ENCODE assay signal across 8 cellular contexts in the genomic region with DNA sequence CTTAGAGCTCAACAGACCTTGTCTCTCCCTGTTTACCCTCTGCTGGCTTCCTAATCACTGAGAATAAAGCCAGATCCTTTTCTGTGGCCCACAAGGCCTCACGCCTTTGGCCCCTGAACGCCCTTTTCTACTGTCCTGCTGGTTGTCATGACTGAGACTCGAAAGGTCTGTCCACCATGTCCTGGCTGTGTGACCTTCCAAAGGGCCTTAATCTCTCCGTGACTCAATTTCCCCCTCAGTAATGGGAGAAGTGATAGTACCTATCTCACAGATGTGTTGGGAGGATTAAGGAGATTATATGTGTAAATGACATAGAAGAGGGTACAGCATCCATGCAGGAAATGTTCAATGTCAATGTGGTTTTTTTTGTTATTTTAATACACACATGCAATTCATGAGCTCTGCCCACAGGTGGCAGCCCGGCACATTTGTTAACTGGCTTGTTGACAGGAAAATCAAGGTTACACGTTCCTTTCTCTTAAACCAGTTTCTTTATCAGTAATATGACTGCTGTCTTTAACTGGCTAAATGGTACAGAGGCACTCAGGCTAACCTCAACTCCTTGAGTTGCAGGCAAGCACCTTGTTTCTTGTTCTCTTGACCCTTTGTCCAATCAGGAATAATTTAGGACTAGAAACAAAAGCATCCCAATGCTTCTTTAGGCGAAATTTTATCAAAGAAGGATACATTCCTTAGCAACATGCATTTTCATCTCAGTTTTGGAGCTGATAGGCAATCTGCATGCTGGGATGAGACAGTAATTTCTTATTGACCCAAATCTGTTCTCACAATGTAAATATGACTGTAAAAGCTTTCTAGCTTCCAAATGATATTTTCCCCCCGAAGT. TPM values are rescaled to one million over a fixed set of nuclear protein-coding genes. Genes with fewer than 3 reads are reported as not detected.
DNase-seq lines count a peak whose midpoint lies in the region; ATAC-seq and TF ChIP-seq lines count a peak whose summit lies in the region.

No MANE protein-coding gene starts in this region.

- peak; percentile 28 for DNase-seq in AG09319 (ENCODE audit: extremely low read depth, low read depth)
- DNase-seq in RPMI7951 (ENCODE audit: low read depth), result peak; percentile 69
- peak; percentile 83 for DNase-seq in activated effector memory CD4-positive, alpha-beta T cell treated with anti-CD3 and anti-CD28 coated beads, Interleukin-2, amount 50 U/mL, for 16 hours
- DNase-seq in glomerular visceral epithelial cell (ENCODE audit: extremely low spot score), result peak; percentile 74
- peak; percentile 10 for DNase-seq in putamen (ENCODE audit: low spot score)
- no peak for DNase-seq in NCI-H2107 treated with DMSO at 0.1 percent for 48 hours (lab: John Stamatoyannopoulos, UW; ENCODE audit: unreplicated experiment)

- ATAC-seq in GM18517 (IDR thresholded peaks at IDR 0.05; ENCODE audit: unreplicated experiment), result peak; percentile 76
- ATAC-seq in HG03442 (IDR thresholded peaks at IDR 0.05; ENCODE audit: unreplicated experiment), result peak; percentile 81

- TF ChIP-seq CTCF in AG09319 (IDR thresholded peaks at IDR 0.05; ENCODE audit: low read depth, low read length), result peak; percentile 76

RNA-seq across cellular contexts. Expression of a gene that starts 16.6 kb away (rescaled TPM):
- 0.36 and 1.3 TPM in 2 replicates for total RNA-seq in RPMI7951 (2014; rRNA removed; shearing (Covaris generic))
